2 cellular contexts compared by ENCODE assay signal in genomic region chr16:85870159-85870558, GRCh38.
A peak's percentile ranks its signal among the peaks of the same experiment; 100 is the strongest.
TF ChIP-seq lines count a peak whose summit lies in the region.

No MANE protein-coding gene starts in this region.

TF ChIP-seq in A549, 52 proteins besides CTCF, POLR2A, EP300 and RAD21 (continued from another document):
- TF ChIP-seq KDM5A (IDR thresholded peaks at IDR 0.05) (no peak), PBX3 (IDR thresholded peaks at IDR 0.05) (no peak), ZNF302 (CRISPR knock-in tag; IDR thresholded peaks at IDR 0.05) (no peak), BHLHE40 (IDR thresholded peaks at IDR 0.05; ENCODE audit: low read depth, low read length) (no peak), SREBF2 (IDR thresholded peaks at IDR 0.05) (no peak), CBX2 (IDR thresholded peaks at IDR 0.05; ENCODE audit: borderline replicate concordance, low read depth) (no peak)
TF ChIP-seq in A549: peak in this region for 0.

TF ChIP-seq in GM23338, 12 proteins besides CTCF, POLR2A, EP300 and RAD21:
- TF ChIP-seq, protein P1, sequence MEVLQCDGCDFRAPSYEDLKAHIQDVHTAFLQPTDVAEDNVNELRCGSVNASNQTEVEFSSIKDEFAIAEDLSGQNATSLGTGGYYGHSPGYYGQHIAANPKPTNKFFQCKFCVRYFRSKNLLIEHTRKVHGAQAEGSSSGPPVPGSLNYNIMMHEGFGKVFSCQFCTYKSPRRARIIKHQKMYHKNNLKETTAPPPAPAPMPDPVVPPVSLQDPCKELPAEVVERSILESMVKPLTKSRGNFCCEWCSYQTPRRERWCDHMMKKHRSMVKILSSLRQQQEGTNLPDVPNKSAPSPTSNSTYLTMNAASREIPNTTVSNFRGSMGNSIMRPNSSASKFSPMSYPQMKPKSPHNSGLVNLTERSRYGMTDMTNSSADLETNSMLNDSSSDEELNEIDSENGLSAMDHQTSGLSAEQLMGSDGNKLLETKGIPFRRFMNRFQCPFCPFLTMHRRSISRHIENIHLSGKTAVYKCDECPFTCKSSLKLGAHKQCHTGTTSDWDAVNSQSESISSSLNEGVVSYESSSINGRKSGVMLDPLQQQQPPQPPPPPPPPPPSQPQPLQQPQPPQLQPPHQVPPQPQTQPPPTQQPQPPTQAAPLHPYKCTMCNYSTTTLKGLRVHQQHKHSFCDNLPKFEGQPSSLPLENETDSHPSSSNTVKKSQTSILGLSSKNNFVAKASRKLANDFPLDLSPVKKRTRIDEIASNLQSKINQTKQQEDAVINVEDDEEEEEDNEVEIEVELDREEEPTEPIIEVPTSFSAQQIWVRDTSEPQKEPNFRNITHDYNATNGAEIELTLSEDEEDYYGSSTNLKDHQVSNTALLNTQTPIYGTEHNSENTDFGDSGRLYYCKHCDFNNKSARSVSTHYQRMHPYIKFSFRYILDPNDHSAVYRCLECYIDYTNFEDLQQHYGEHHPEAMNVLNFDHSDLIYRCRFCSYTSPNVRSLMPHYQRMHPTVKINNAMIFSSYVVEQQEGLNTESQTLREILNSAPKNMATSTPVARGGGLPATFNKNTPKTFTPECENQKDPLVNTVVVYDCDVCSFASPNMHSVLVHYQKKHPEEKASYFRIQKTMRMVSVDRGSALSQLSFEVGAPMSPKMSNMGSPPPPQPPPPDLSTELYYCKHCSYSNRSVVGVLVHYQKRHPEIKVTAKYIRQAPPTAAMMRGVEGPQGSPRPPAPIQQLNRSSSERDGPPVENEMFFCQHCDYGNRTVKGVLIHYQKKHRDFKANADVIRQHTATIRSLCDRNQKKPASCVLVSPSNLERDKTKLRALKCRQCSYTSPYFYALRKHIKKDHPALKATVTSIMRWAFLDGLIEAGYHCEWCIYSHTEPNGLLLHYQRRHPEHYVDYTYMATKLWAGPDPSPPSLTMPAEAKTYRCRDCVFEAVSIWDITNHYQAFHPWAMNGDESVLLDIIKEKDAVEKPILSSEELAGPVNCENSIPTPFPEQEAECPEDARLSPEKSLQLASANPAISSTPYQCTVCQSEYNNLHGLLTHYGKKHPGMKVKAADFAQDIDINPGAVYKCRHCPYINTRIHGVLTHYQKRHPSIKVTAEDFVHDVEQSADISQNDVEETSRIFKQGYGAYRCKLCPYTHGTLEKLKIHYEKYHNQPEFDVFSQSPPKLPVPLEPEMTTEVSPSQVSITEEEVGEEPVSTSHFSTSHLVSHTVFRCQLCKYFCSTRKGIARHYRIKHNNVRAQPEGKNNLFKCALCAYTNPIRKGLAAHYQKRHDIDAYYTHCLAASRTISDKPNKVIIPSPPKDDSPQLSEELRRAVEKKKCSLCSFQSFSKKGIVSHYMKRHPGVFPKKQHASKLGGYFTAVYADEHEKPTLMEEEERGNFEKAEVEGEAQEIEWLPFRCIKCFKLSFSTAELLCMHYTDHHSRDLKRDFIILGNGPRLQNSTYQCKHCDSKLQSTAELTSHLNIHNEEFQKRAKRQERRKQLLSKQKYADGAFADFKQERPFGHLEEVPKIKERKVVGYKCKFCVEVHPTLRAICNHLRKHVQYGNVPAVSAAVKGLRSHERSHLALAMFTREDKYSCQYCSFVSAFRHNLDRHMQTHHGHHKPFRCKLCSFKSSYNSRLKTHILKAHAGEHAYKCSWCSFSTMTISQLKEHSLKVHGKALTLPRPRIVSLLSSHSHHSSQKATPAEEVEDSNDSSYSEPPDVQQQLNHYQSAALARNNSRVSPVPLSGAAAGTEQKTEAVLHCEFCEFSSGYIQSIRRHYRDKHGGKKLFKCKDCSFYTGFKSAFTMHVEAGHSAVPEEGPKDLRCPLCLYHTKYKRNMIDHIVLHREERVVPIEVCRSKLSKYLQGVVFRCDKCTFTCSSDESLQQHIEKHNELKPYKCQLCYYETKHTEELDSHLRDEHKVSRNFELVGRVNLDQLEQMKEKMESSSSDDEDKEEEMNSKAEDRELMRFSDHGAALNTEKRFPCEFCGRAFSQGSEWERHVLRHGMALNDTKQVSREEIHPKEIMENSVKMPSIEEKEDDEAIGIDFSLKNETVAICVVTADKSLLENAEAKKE (CRISPR knock-in tag; IDR thresholded peaks at IDR 0.05) = 0 out of 2 replicates have a peak, but pooled peaks have one; percentile 50
- TF ChIP-seq CREB1 (CRISPR knock-in tag; IDR thresholded peaks at IDR 0.05; ENCODE audit: low read depth) (no peak), EZH2 (IDR thresholded peaks at IDR 0.05; ENCODE audit: low read depth, unreplicated experiment) (no peak)
TF ChIP-seq in GM23338: peak in this region for 1.
